In the genomic region with DNA sequence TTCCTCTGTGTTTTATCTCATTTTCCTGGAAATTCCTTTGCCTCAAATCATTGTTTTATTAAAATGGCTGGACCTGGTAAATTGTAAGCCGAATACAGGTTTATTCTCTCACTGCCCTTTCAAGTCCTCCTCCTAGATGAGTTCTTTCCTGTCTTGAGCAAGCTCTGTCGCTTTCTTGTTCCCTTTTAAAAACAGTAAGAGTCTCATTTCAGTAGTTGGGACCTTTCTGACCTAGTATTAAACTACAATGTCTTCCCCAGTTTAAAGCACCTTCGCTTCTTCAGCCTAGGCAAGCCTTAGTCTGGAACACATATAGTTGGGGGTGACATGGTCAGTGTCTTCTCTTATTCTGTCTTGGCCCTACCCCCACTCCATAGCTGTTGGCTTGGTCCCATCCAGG, we compare ENCODE assay signal across 24 cellular contexts.
"Had no signal": no experiment of that assay in that cellular context is flagged by ENCODE, and none has a peak within 500 bp of the region (broad histone marks: within the 10 kb centered on the region; RNA-seq: fewer than 3 reads in every experiment).

No MANE protein-coding gene starts in this region.

- ATAC-seq: activated CD4-positive, CD25-positive, alpha-beta regulatory T cell treated with anti-CD3 and anti-CD28 coated beads, Interleukin-2, amount 50 U/mL, for 24 hours; activated CD8-positive, alpha-beta T cell treated with anti-CD3 and anti-CD28 coated beads for 36 hours; activated T-helper 17 cell treated with anti-CD3 and anti-CD28 coated beads, Interleukin-2, amount 50 U/mL, for 72 hours; effector memory CD8-positive, alpha-beta T cell; gastroesophageal sphincter had no signal

- H3K4me3 ChIP-seq: esophagus squamous epithelium, gastroesophageal sphincter had no signal

- H3K27ac Mint-ChIP-seq: activated CD8-positive, alpha-beta T cell treated with anti-CD3 and anti-CD28 coated beads for 36 hours; activated naive CD4-positive, alpha-beta T cell treated with anti-CD3 and anti-CD28 coated beads, Interleukin-2, amount 10 ng/mL, durations not matched to agents 7 days and 5 days; activated naive CD8-positive, alpha-beta T cell; activated T-helper 17 cell treated with anti-CD3 and anti-CD28 coated beads, Interleukin-2, amount 50 U/mL, for 72 hours had no signal

- H3K27me3 ChIP-seq: brain microvascular endothelial cell, esophagus squamous epithelium, gastroesophageal sphincter had no signal

- H3K36me3 ChIP-seq: brain microvascular endothelial cell, esophagus squamous epithelium, gastroesophageal sphincter had no signal

- H3K27me3 Mint-ChIP-seq: activated CD8-positive, alpha-beta T cell treated with anti-CD3 and anti-CD28 coated beads for 36 hours; activated naive CD4-positive, alpha-beta T cell treated with anti-CD3 and anti-CD28 coated beads, Interleukin-2, amount 10 ng/mL, durations not matched to agents 7 days and 5 days; activated naive CD8-positive, alpha-beta T cell; activated T-helper 17 cell treated with anti-CD3 and anti-CD28 coated beads, Interleukin-2, amount 50 U/mL, for 72 hours; effector memory CD8-positive, alpha-beta T cell had no signal

- DNase-seq: activated CD4-positive, alpha-beta T cell treated with anti-CD3 and anti-CD28 coated beads for 48 hours; activated CD4-positive, alpha-beta T cell treated with anti-CD3 and anti-CD28 coated beads, Interleukin-2, amount 50 U/mL, for 1 hour; activated CD4-positive, alpha-beta T cell treated with anti-CD3 and anti-CD28 coated beads, Interleukin-2, amount 50 U/mL, for 48 hours; activated CD8-positive, alpha-beta memory T cell treated with anti-CD3 and anti-CD28 coated beads for 24 hours; activated CD8-positive, alpha-beta T cell treated with anti-CD3 and anti-CD28 coated beads for 36 hours; activated effector memory CD4-positive, alpha-beta T cell treated with anti-CD3 and anti-CD28 coated beads, Interleukin-2, amount 50 U/mL, for 16 hours; activated naive CD4-positive, alpha-beta T cell treated with anti-CD3 and anti-CD28 coated beads, Interleukin-2, amount 10 ng/mL, durations not matched to agents 7 days and 5 days; activated T-cell treated with anti-CD3 and anti-CD28 coated beads, Interleukin-2, amount 50 U/mL, for 48 hours; amniotic stem cell; anterior cingulate cortex; brain microvascular endothelial cell; caudate nucleus; cortex of kidney; dermis blood vessel endothelial cell; effector CD4-positive, alpha-beta T cell; effector memory CD8-positive, alpha-beta T cell; erythroblast; esophagus squamous epithelium; foreskin melanocyte; T-helper 2 cell had no signal

- H3K27ac ChIP-seq: brain microvascular endothelial cell, esophagus squamous epithelium, gastroesophageal sphincter had no signal

- H3K4me3 Mint-ChIP-seq: activated CD8-positive, alpha-beta T cell treated with anti-CD3 and anti-CD28 coated beads for 36 hours; activated naive CD4-positive, alpha-beta T cell treated with anti-CD3 and anti-CD28 coated beads, Interleukin-2, amount 10 ng/mL, durations not matched to agents 7 days and 5 days; activated naive CD8-positive, alpha-beta T cell; activated T-helper 17 cell treated with anti-CD3 and anti-CD28 coated beads, Interleukin-2, amount 50 U/mL, for 72 hours; effector memory CD8-positive, alpha-beta T cell had no signal

- H3K9me3 ChIP-seq: esophagus squamous epithelium, gastroesophageal sphincter had no signal

- H3K9me3 Mint-ChIP-seq: activated T-helper 17 cell treated with anti-CD3 and anti-CD28 coated beads, Interleukin-2, amount 50 U/mL, for 72 hours; effector memory CD8-positive, alpha-beta T cell had no signal

- H3K4me1 ChIP-seq: esophagus squamous epithelium, gastroesophageal sphincter had no signal
